ENCODE assay signal across 17 cellular contexts in the genomic region with DNA sequence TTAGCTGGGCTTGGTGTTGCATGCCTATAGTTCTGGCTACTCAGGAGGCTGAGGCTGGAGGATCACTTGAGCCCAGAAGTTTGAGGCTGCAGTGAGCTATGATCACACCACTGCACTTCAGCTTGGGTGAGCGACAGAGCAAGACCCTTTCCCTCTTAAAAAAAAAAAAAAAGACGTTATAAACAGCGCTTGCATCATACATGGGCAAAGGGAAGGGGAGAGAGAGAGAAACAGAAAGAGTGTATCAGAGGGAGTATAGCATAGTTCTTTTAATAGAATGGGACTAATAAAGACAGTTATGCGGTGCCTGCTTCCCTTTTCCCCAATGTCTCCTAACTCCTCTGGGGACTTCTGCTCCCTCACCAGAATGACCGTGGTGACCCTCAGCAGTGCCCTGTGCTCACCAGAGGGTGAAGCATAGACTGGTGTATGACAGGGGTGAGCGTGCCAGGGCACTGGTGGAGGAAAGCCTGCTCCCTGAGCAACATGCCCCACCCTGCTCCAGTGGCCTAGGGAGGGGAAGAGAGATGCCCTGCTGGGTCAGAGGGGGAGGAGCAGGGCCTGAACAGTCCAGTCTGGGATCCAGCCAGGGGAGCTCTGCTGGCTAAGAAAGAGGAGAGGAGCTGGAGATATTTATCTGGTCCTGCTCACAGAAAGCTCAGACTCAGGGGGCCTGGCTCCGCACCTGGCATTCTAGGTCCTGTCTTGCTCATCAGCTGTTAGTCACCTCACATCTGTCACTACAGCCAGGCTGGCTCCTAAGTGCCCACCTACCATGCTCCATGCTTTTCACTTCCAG. TPM values are rescaled to one million over a fixed set of nuclear protein-coding genes. Genes with fewer than 3 reads are reported as not detected.
DNase-seq lines count a peak whose midpoint lies in the region; ATAC-seq and TF ChIP-seq lines count a peak whose summit lies in the region.
"Had no signal": no experiment of that assay in that cellular context is flagged by ENCODE, and none has a peak within 500 bp of the region (broad histone marks: within the 10 kb centered on the region; RNA-seq: fewer than 3 reads in every experiment).

No MANE protein-coding gene starts in this region.

- no peaks in the 10 kb centered on the region for H3K27me3 ChIP-seq in upper lobe of left lung
- H3K27me3 ChIP-seq: cardiac muscle cell, heart left ventricle had no signal

- no peak for TF ChIP-seq EP300 in upper lobe of left lung (IDR thresholded peaks at IDR 0.05)

- no peak for TF ChIP-seq POLR2A in upper lobe of left lung (IDR thresholded peaks at IDR 0.05)

- no peak for ATAC-seq in HG02840 (IDR thresholded peaks at IDR 0.05; ENCODE audit: low FRiP score, unreplicated experiment)
- no peak for ATAC-seq in activated CD8-positive, alpha-beta T cell treated with anti-CD3 and anti-CD28 coated beads for 36 hours
- ATAC-seq in upper lobe of left lung (ENCODE audit: low FRiP score in 2 of 2): no peak
- no peak for ATAC-seq in GM18867 (IDR thresholded peaks at IDR 0.05; ENCODE audit: unreplicated experiment)
- ATAC-seq: heart left ventricle, PC-3 had no signal

- WGBS in upper lobe of left lung, 2 donors: 62 to 69% methylated on average over 7 of the region's 7 CpGs

- peaks cover 38% of the 10 kb centered on the region for H3K4me1 Mint-ChIP-seq in glutamatergic neuron (ENCODE audit: low read depth, unreplicated experiment)
- peaks cover 10% of the 10 kb centered on the region for H3K4me1 Mint-ChIP-seq in activated CD8-positive, alpha-beta T cell treated with anti-CD3 and anti-CD28 coated beads for 36 hours (ENCODE audit: low read depth)

- DNase-seq in A172 (ENCODE audit: low spot score) (peak; percentile 45), G401 (ENCODE audit: low spot score) (peak; percentile 33), NCI-H69 (lab: John Stamatoyannopoulos, UW) (peak; percentile 71), glutamatergic neuron (no peak), upper lobe of left lung (no peak)
- DNase-seq in activated CD8-positive, alpha-beta T cell treated with anti-CD3 and anti-CD28 coated beads for 36 hours: no peak
- DNase-seq: DMS153; effector CD4-positive, alpha-beta T cell; heart left ventricle; NCI-H1436 treated with DMSO at 0.1 percent for 48 hours; NCI-H345; PC-3; SW 1271 had no signal

- POLR2A ChIA-PET in activated CD8-positive, alpha-beta T cell treated with anti-CD3 and anti-CD28 coated beads for 36 hours (lab: Charles Lee): interaction anchor here (3.1 to 4.9 kb wide), 2 partner anchors 13 to 17 kb away, joined by 8 to 30 read pairs; no protein-coding TSS in a partner anchor

- no peaks in the 10 kb centered on the region for H3K36me3 ChIP-seq in upper lobe of left lung
- H3K36me3 ChIP-seq: cardiac muscle cell, heart left ventricle had no signal

- TF ChIP-seq CTCF in glutamatergic neuron (IDR thresholded peaks at IDR 0.05; ENCODE audit: partially characterized antibody, unreplicated experiment) (no peak), upper lobe of left lung (IDR thresholded peaks at IDR 0.05) (no peak)
- TF ChIP-seq CTCF in activated CD8-positive, alpha-beta T cell treated with anti-CD3 and anti-CD28 coated beads for 36 hours (IDR thresholded peaks at IDR 0.05): no peak

- H3K4me3 ChIP-seq in upper lobe of left lung: no peak overlapping the region
- H3K4me3 ChIP-seq: cardiac muscle cell, heart left ventricle had no signal

- H3K27ac Mint-ChIP-seq in glutamatergic neuron (ENCODE audit: unreplicated experiment): peak overlapping the region; percentile 81
- no peak overlapping the region for H3K27ac Mint-ChIP-seq in activated CD8-positive, alpha-beta T cell treated with anti-CD3 and anti-CD28 coated beads for 36 hours
- H3K27ac Mint-ChIP-seq: activated T-helper 2 cell treated with anti-CD3 and anti-CD28 coated beads, Interferon-gamma antibody, Interleukin-2, Interleukin-4, amounts not matched to agents 10 μg/mL and 5 μg/mL and 100 μg/mL, durations not matched to agents 14 hours and 24 hours and 36 hours had no signal

- H3K27me3 Mint-ChIP-seq in glutamatergic neuron (ENCODE audit: unreplicated experiment): peaks cover 17% of the 10 kb centered on the region
- peaks cover 6% of the 10 kb centered on the region for H3K27me3 Mint-ChIP-seq in activated CD8-positive, alpha-beta T cell treated with anti-CD3 and anti-CD28 coated beads for 36 hours

- H3K4me1 ChIP-seq in upper lobe of left lung: peaks cover 14 to 24% (median 20%) of the 10 kb centered on the region in 4 donors

- H3K9me3 ChIP-seq in upper lobe of left lung: no peaks in the 10 kb centered on the region
- H3K9me3 ChIP-seq: heart left ventricle had no signal

- peaks cover 5% of the 10 kb centered on the region for H3K9me3 Mint-ChIP-seq in glutamatergic neuron (ENCODE audit: unreplicated experiment)
- H3K9me3 Mint-ChIP-seq in activated CD8-positive, alpha-beta T cell treated with anti-CD3 and anti-CD28 coated beads for 36 hours: no peaks in the 10 kb centered on the region
- H3K9me3 Mint-ChIP-seq: activated T-helper 2 cell treated with anti-CD3 and anti-CD28 coated beads, Interferon-gamma antibody, Interleukin-2, Interleukin-4, amounts not matched to agents 10 μg/mL and 5 μg/mL and 100 μg/mL, durations not matched to agents 14 hours and 24 hours and 36 hours had no signal

- H3K27ac ChIP-seq in upper lobe of left lung: no peak overlapping the region
- H3K27ac ChIP-seq: cardiac muscle cell, heart left ventricle had no signal

- CTCF ChIA-PET in activated CD8-positive, alpha-beta T cell treated with anti-CD3 and anti-CD28 coated beads for 36 hours (lab: Charles Lee): interaction anchor here (1.1 to 9.8 kb wide), 7 partner anchors 9 to 33 kb away, joined by 3 to 147 read pairs (median 4); partner anchors contain the start of gene KAZALD1

- in situ Hi-C loops in G401 (cut with HindIII; ENCODE audit: low sequenced_read_pairs): no loop called here

- peaks cover 6% of the 10 kb centered on the region for H3K36me3 Mint-ChIP-seq in glutamatergic neuron (ENCODE audit: unreplicated experiment)
- no peaks in the 10 kb centered on the region for H3K36me3 Mint-ChIP-seq in activated CD8-positive, alpha-beta T cell treated with anti-CD3 and anti-CD28 coated beads for 36 hours (ENCODE audit: low read depth)

- intact Hi-C loops in activated CD8-positive, alpha-beta T cell treated with anti-CD3 and anti-CD28 coated beads for 36 hours (cut with micrococcal nuclease): no loop called here

- peak overlapping the region; percentile 69 for H3K4me3 Mint-ChIP-seq in glutamatergic neuron (ENCODE audit: unreplicated experiment)
- no peak overlapping the region for H3K4me3 Mint-ChIP-seq in activated CD8-positive, alpha-beta T cell treated with anti-CD3 and anti-CD28 coated beads for 36 hours

RNA-seq across cellular contexts. Expression of gene PDZD7, which starts 2.3 kb away (rescaled TPM):
- total RNA-seq in A172 (2014; rRNA removed; shearing (Covaris generic)): 2.2 and 5.0 TPM in 2 replicates
- total RNA-seq in G401 (2014; rRNA removed; shearing (Covaris generic)): 2.4 and 4.5 TPM in 2 replicates
- total RNA-seq in glutamatergic neuron (ENCODE audit: unreplicated experiment) (1.5 TPM), upper lobe of left lung (1 to 10 TPM in 5 of 6 donors, under 1 TPM in 1; 0.39 to 2.4 (median 1.7) TPM)
- total RNA-seq in activated CD8-positive, alpha-beta T cell treated with anti-CD3 and anti-CD28 coated beads for 36 hours: under 1 TPM; 0.25 to 0.65 TPM

RNA-seq across cellular contexts. Expression of gene SFXN3, which starts 2.4 kb away (rescaled TPM):
- total RNA-seq in A172 (2014; rRNA removed; shearing (Covaris generic)): 78.0 and 80.5 TPM in 2 replicates
- 58.9 and 65.7 TPM in 2 replicates for total RNA-seq in G401 (2014; rRNA removed; shearing (Covaris generic))
- 5.2 TPM for total RNA-seq in glutamatergic neuron (ENCODE audit: unreplicated experiment)
- total RNA-seq in activated CD8-positive, alpha-beta T cell treated with anti-CD3 and anti-CD28 coated beads for 36 hours: 10 to 100 TPM; 28.8 to 29.6 TPM
- total RNA-seq in upper lobe of left lung: 100 to 1,000 TPM in 3 of 6 donors, 10 to 100 TPM in 3; 59.6 to 360 (median 100) TPM

RNA-seq across cellular contexts. Expression of gene LZTS2, which starts 29.0 kb away (rescaled TPM):
- total RNA-seq in A172 (2014; rRNA removed; shearing (Covaris generic)): 66.5 and 76.9 TPM in 2 replicates
- 146 and 166 TPM in 2 replicates for total RNA-seq in G401 (2014; rRNA removed; shearing (Covaris generic))
- total RNA-seq in glutamatergic neuron (ENCODE audit: unreplicated experiment) (56.7 TPM), upper lobe of left lung (100 to 1,000 TPM in 2 of 6 donors, 10 to 100 TPM in 4; 42.5 to 105 (median 60.1) TPM)
- 10 to 100 TPM; 14.5 to 15.5 TPM for total RNA-seq in activated CD8-positive, alpha-beta T cell treated with anti-CD3 and anti-CD28 coated beads for 36 hours

RNA-seq across cellular contexts. Expression of gene KAZALD1, which starts 33.1 kb away (rescaled TPM):
- 19.3 and 25.0 TPM in 2 replicates for total RNA-seq in A172 (2014; rRNA removed; shearing (Covaris generic))
- 105 and 145 TPM in 2 replicates for total RNA-seq in G401 (2014; rRNA removed; shearing (Covaris generic))
- 0.59 TPM for total RNA-seq in glutamatergic neuron (ENCODE audit: unreplicated experiment)
- total RNA-seq in activated CD8-positive, alpha-beta T cell treated with anti-CD3 and anti-CD28 coated beads for 36 hours: under 1 TPM; 0.72 to 0.90 TPM
- 10 to 100 TPM in 3 of 6 donors, 1 to 10 TPM in 3; 3.8 to 11.9 (median 9.8) TPM for total RNA-seq in upper lobe of left lung

RNA-seq across cellular contexts. Expression of gene TWNK, which starts 41.3 kb away (rescaled TPM):
- 6.4 and 25.1 TPM in 2 replicates for total RNA-seq in A172 (2014; rRNA removed; shearing (Covaris generic))
- 20.9 and 21.7 TPM in 2 replicates for total RNA-seq in G401 (2014; rRNA removed; shearing (Covaris generic))
- total RNA-seq in glutamatergic neuron (ENCODE audit: unreplicated experiment): 10.1 TPM
- 10 to 100 TPM; 18.0 to 19.0 TPM for total RNA-seq in activated CD8-positive, alpha-beta T cell treated with anti-CD3 and anti-CD28 coated beads for 36 hours
- 1 to 10 TPM; 2.6 to 9.1 (median 5.8) TPM for total RNA-seq in upper lobe of left lung

Comparison
In these comparisons a context has a peak if more than half of its experiments do, and no peak if none do; other contexts are left out.
1. DNase-seq: peak in A172 (single experiment), G401 (single experiment) and NCI-H69 (single experiment); none in glutamatergic neuron (single experiment), activated CD8-positive, alpha-beta T cell treated with anti-CD3 and anti-CD28 coated beads for 36 hours (single experiment) and upper lobe of left lung (0 of 2).